ENCODE assay signal across 17 cellular contexts in genomic region chr15:88580532-88580931, GRCh38. TPM values are rescaled to one million over a fixed set of nuclear protein-coding genes. Genes with fewer than 3 reads are reported as not detected.
A peak's percentile ranks its signal among the peaks of the same experiment; 100 is the strongest.
DNase-seq lines count a peak whose midpoint lies in the region; ATAC-seq, FAIRE-seq and TF ChIP-seq lines count a peak whose summit lies in the region.
"Had no signal": no experiment of that assay in that cellular context is flagged by ENCODE, and none has a peak within 500 bp of the region (broad histone marks: within the 10 kb centered on the region; RNA-seq: fewer than 3 reads in every experiment).

No MANE protein-coding gene starts in this region.

- in situ Hi-C loops in K562 (cut with MboI) = no loop called here

- no peak for TF ChIP-seq EP300 in K562 (IDR thresholded peaks at IDR 0.05; ENCODE audit: low read length)

- H2AFZ ChIP-seq in K562 (ENCODE audit: low read depth, low read length) = no peak overlapping the region
- H2AFZ ChIP-seq: GM23248, PC-9 had no signal

- WGBS in K562 (ENCODE audit: insufficient coverage, low coverage, missing lambda C conversion rate) = 4% methylated on average over 4 of the region's 4 CpGs

- no peaks in the 10 kb centered on the region for H3K9me1 ChIP-seq in K562 (ENCODE audit: control insufficient read depth, insufficient read depth, low read length)

- H3K79me2 ChIP-seq in K562 (ENCODE audit: control insufficient read depth, insufficient read depth, low read length) = no peaks in the 10 kb centered on the region

- FAIRE-seq in K562 (lab: Jason Lieb, UNC) = no peak

- POLR2A ChIA-PET in K562 (lab: Yijun Ruan, JAX) = no interaction called here

- DNase-seq in NCI-H82 (lab: John Stamatoyannopoulos, UW) = peak; percentile 13
- no peak for DNase-seq in NCI-H82 treated with DMSO at 0.1 percent for 48 hours (lab: John Stamatoyannopoulos, UW; ENCODE audit: unreplicated experiment)
- DNase-seq in NCI-H1694 (lab: John Stamatoyannopoulos, UW) = peak; percentile 40
- no peak for DNase-seq in K562 (ENCODE audit: extremely low read depth in 1 of 4, low spot score in 3 of 4)
- peak; percentile 50 for DNase-seq in retinal pigment epithelial cell (ENCODE audit: low read depth)
- DNase-seq: COR-L47, DMS79, GM23248, Karpas-422, NCI-H1105 treated with DMSO at 0.1 percent for 48 hours, NCI-H187 treated with DMSO at 0.1 percent for 48 hours, NCI-H510A treated with DMSO at 0.1 percent for 48 hours, PC-9 had no signal

- TF ChIP-seq CTCF in K562 (IDR thresholded peaks at IDR 0.05 in 2 of 3, conservative IDR thresholded peaks at IDR 0.05 in 1 of 3; ENCODE audit: insufficient read depth in 2 of 3, low read depth in 1 of 3, low read length in 3 of 3) (no peak), retinal pigment epithelial cell (conservative IDR thresholded peaks at IDR 0.05; ENCODE audit: low read depth, low read length) (no peak)

- intact Hi-C loops in K562 (cut with micrococcal nuclease) = no loop called here

- no TSS peak for BruUV-seq in K562 (replicated peaks; lab: Mats Ljungman, UMichigan)

- TF ChIP-seq RAD21 in K562 (CRISPR knock-in tag; conservative IDR thresholded peaks at IDR 0.05 in 1 of 2, IDR thresholded peaks at IDR 0.05 in 1 of 2) = no peak

- H3K4me1 ChIP-seq in K562 (replicated peaks in 1 of 2; ENCODE audit: control insufficient read depth in 2 of 2, insufficient read depth in 2 of 2, low read length in 2 of 2) = no peaks in the 10 kb centered on the region
- H3K4me1 ChIP-seq: SJSA1 had no signal

- H4K20me1 ChIP-seq in K562 (replicated peaks; ENCODE audit: control insufficient read depth, insufficient read depth, low read length) = no peaks in the 10 kb centered on the region

- no peak overlapping the region for H3K4me2 ChIP-seq in K562 (ENCODE audit: insufficient read depth, low read length)
- H3K4me2 ChIP-seq: PC-9 had no signal

- no peaks in the 10 kb centered on the region for H3K9me3 ChIP-seq in K562 (replicated peaks; ENCODE audit: control insufficient read depth, insufficient read depth, low read depth, low read length)
- H3K9me3 ChIP-seq: SJSA1 had no signal

- no peak for ATAC-seq in K562
- ATAC-seq in GM21390 (IDR thresholded peaks at IDR 0.05; ENCODE audit: unreplicated experiment) = no peak
- ATAC-seq in GM19035 (IDR thresholded peaks at IDR 0.05; ENCODE audit: unreplicated experiment) = no peak
- ATAC-seq: HCT116 had no signal

- peaks cover 4 to 12% of the 10 kb centered on the region in 2 experiments for H3K27me3 ChIP-seq in K562 (ENCODE audit: control insufficient read depth in 2 of 2, insufficient read depth in 2 of 2, low read length in 2 of 2)

- TF ChIP-seq POLR2A in K562 (conservative IDR thresholded peaks at IDR 0.05) = no peak

- H3K36me3 ChIP-seq in K562 (ENCODE audit: control insufficient read depth, insufficient read depth, low read length) = no peaks in the 10 kb centered on the region
- H3K36me3 ChIP-seq: SJSA1 had no signal

- H3K9ac ChIP-seq in K562 (ENCODE audit: insufficient read depth in 1 of 2, low read depth in 2 of 2, low read length in 2 of 2) = no peak overlapping the region
- H3K9ac ChIP-seq: GM23248 had no signal

- H3K4me3 ChIP-seq in K562 (no peak overlapping the region), retinal pigment epithelial cell (ENCODE audit: low read length) (no peak overlapping the region)
- H3K4me3 ChIP-seq: GM23248, PC-9, SJSA1 had no signal

- CTCF ChIA-PET in K562 (lab: Yijun Ruan, JAX; ENCODE audit: low intra/inter-chr PET ratio) = no interaction called here

- no peak overlapping the region for H3K27ac ChIP-seq in K562 (ENCODE audit: extremely low read depth, low read depth, low read length)
- H3K27ac ChIP-seq: GM23248, PC-9, SJSA1 had no signal

TF ChIP-seq in K562, 482 proteins besides CTCF, POLR2A, EP300 and RAD21:
- peak in 1 of 2 experiments; percentile 19; a peak in 1 of 4 replicates for TF ChIP-seq KDM1A (IDR thresholded peaks at IDR 0.05)
- no peak for TF ChIP-seq BDP1 (IDR thresholded peaks at IDR 0.05; ENCODE audit: insufficient read depth, insufficient read length)
- TF ChIP-seq ATF7 (IDR thresholded peaks at IDR 0.05) = peak; percentile 19; the same call in 1 of the 2 replicates
- no peak for TF ChIP-seq ATF4 (CRISPR knock-in tag; IDR thresholded peaks at IDR 0.05)
- no peak for TF ChIP-seq U2AF2 (optimal IDR thresholded peaks at IDR 0.05; ENCODE audit: low read depth, low read length)
- TF ChIP-seq PRPF4 (IDR thresholded peaks at IDR 0.05; ENCODE audit: insufficient read depth, low read depth, low read length, poor library complexity, severe bottlenecking) = no peak
- peak; percentile 68 for TF ChIP-seq NFIC (IDR thresholded peaks at IDR 0.05)
- TF ChIP-seq NFE2L1 (tag; IDR thresholded peaks at IDR 0.05; ENCODE audit: borderline replicate concordance, low read depth) = no peak
- no peak for TF ChIP-seq MYBL2 (IDR thresholded peaks at IDR 0.05; ENCODE audit: low read depth)
- TF ChIP-seq MYBL2 (CRISPR knock-in tag; IDR thresholded peaks at IDR 0.05; ENCODE audit: borderline replicate concordance) = no peak
TF ChIP-seq in K562: peak in this region for 3.

RNA-seq across cellular contexts. Expression of gene DET1, which starts 34.1 kb away (rescaled TPM):
- total RNA-seq in K562 (2011; cell fraction: chromatin; rRNA removed; ENCODE audit: low replicate concordance) = 17.4 and 23.9 TPM in 2 replicates
- total RNA-seq in K562 (2011; cell fraction: nucleolus; rRNA removed) = 10.8 and 11.7 TPM in 2 replicates
- total RNA-seq in K562 (2011; cell fraction: nucleoplasm; rRNA removed) = 20.8 and 25.6 TPM in 2 replicates
- total RNA-seq in K562 (2014; rRNA removed) = 4.9 and 5.3 TPM in 2 replicates
- 5.8 and 5.9 TPM in 2 replicates for total RNA-seq in K562 (2014; rRNA removed; fragmentation: Illumina TruSeq; extraction: Trizol)
- total RNA-seq in K562 (2015; rRNA removed; fragmentation: Illumina TruSeq; extraction: Trizol) = 3.7 and 5.0 TPM in 2 replicates
- total RNA-seq in K562 (2021) = 5.6 and 6.0 TPM in 2 replicates
- 8.1 and 9.6 TPM in 2 replicates for polyA plus RNA-seq in K562 (2011; rRNA removed)
- 7.7 and 9.3 TPM in 2 replicates for polyA plus RNA-seq in K562 (2011; cell fraction: cytosol; rRNA removed)
- polyA plus RNA-seq in K562 (2011; cell fraction: nucleus; rRNA removed) = 17.0 and 18.9 TPM in 2 replicates
- polyA plus RNA-seq in K562 (2012) = 5.8 and 9.3 TPM in 2 replicates
- polyA plus RNA-seq in K562 (2014; fragmentation: Illumina TruSeq; extraction: Trizol) = 7.0 and 7.3 TPM in 2 replicates
- polyA plus RNA-seq in K562 (2014; fragmentation: Nextera tagmentation; extraction: Ambion mirVana) = 1 to 10 TPM; 4.2 to 6.1 TPM
- polyA plus RNA-seq in K562 (2014; rRNA removed) = 6.9 and 7.3 TPM in 2 replicates
- 9.2 and 12.9 TPM in 2 replicates for polyA minus RNA-seq in K562 (2011; rRNA and poly(A)+ RNA removed)
- polyA minus RNA-seq in K562 (2011; cell fraction: cytosol; rRNA and poly(A)+ RNA removed) = 2.0 and 3.0 TPM in 2 replicates
- 12.3 and 19.1 TPM in 2 replicates for polyA minus RNA-seq in K562 (2011; cell fraction: nucleus; rRNA and poly(A)+ RNA removed)

RNA-seq across cellular contexts. Expression of gene AEN, which starts 40.6 kb away (rescaled TPM):
- total RNA-seq in K562 (2011; cell fraction: chromatin; rRNA removed; ENCODE audit: low replicate concordance) = 39.3 and 74.9 TPM in 2 replicates
- total RNA-seq in K562 (2011; cell fraction: nucleolus; rRNA removed) = 60.9 and 72.5 TPM in 2 replicates
- 49.7 and 55.9 TPM in 2 replicates for total RNA-seq in K562 (2011; cell fraction: nucleoplasm; rRNA removed)
- total RNA-seq in K562 (2014; rRNA removed) = 51.0 and 56.6 TPM in 2 replicates
- total RNA-seq in K562 (2014; rRNA removed; fragmentation: Illumina TruSeq; extraction: Trizol) = 24.6 and 26.3 TPM in 2 replicates
- total RNA-seq in K562 (2015; rRNA removed; fragmentation: Illumina TruSeq; extraction: Trizol) = 40.0 and 40.9 TPM in 2 replicates
- 49.2 and 52.7 TPM in 2 replicates for total RNA-seq in K562 (2021)
- 30.8 and 32.8 TPM in 2 replicates for polyA plus RNA-seq in K562 (2011; rRNA removed)
- polyA plus RNA-seq in K562 (2011; cell fraction: cytosol; rRNA removed) = 31.2 and 50.1 TPM in 2 replicates
- 44.5 and 69.3 TPM in 2 replicates for polyA plus RNA-seq in K562 (2011; cell fraction: nucleus; rRNA removed)
- 22.0 and 27.2 TPM in 2 replicates for polyA plus RNA-seq in K562 (2012)
- polyA plus RNA-seq in K562 (2014; fragmentation: Illumina TruSeq; extraction: Trizol) = 31.6 and 35.1 TPM in 2 replicates
- 10 to 100 TPM in 1 of 2 experiments, 1 to 10 TPM in 1; 9.0 to 11.7 TPM for polyA plus RNA-seq in K562 (2014; fragmentation: Nextera tagmentation; extraction: Ambion mirVana)
- polyA plus RNA-seq in K562 (2014; rRNA removed) = 35.5 and 45.5 TPM in 2 replicates
- polyA minus RNA-seq in K562 (2011; rRNA and poly(A)+ RNA removed) = 20.7 and 30.4 TPM in 2 replicates
- 20.4 and 26.9 TPM in 2 replicates for polyA minus RNA-seq in K562 (2011; cell fraction: cytosol; rRNA and poly(A)+ RNA removed)
- 39.8 and 44.6 TPM in 2 replicates for polyA minus RNA-seq in K562 (2011; cell fraction: nucleus; rRNA and poly(A)+ RNA removed)

RNA-seq across cellular contexts. Expression of gene ISG20, which starts 58.3 kb away (rescaled TPM):
- 1.2 and 4.5 TPM in 2 replicates for total RNA-seq in K562 (2011; cell fraction: chromatin; rRNA removed; ENCODE audit: low replicate concordance)
- 2.2 and 2.7 TPM in 2 replicates for total RNA-seq in K562 (2011; cell fraction: nucleolus; rRNA removed)
- total RNA-seq in K562 (2011; cell fraction: nucleoplasm; rRNA removed) = 2.3 and 3.1 TPM in 2 replicates
- total RNA-seq in K562 (2014; rRNA removed) (1.3 and 2.4 TPM in 2 replicates), K562 (2014; rRNA removed; fragmentation: Illumina TruSeq; extraction: Trizol) (0.16 and 0.36 TPM in 2 replicates), K562 (2015; rRNA removed; fragmentation: Illumina TruSeq; extraction: Trizol) (0.65 and 1.1 TPM in 2 replicates), K562 (2021) (1.9 TPM in 2 replicates)
- polyA plus RNA-seq in K562 (2011; rRNA removed) (0.43 and 1.0 TPM in 2 replicates), K562 (2014; fragmentation: Illumina TruSeq; extraction: Trizol) (0.06 and 0.32 TPM in 2 replicates), K562 (2014; fragmentation: Nextera tagmentation; extraction: Ambion mirVana) (under 1 TPM; 0.70 to 1.00 TPM), K562 (2014; rRNA removed) (1.7 and 2.1 TPM in 2 replicates)
- polyA plus RNA-seq in K562 (2011; cell fraction: cytosol; rRNA removed) = 0.35 and 1.8 TPM in 2 replicates
- polyA plus RNA-seq in K562 (2011; cell fraction: nucleus; rRNA removed) = 0.76 and 1.9 TPM in 2 replicates
- 1.4 and 4.0 TPM in 2 replicates for polyA plus RNA-seq in K562 (2012)
- polyA minus RNA-seq in K562 (2011; rRNA and poly(A)+ RNA removed) = 0.11 and 0.30 TPM in 2 replicates
- not detected in 2 replicates for polyA minus RNA-seq in K562 (2011; cell fraction: cytosol; rRNA and poly(A)+ RNA removed)
- 0.67 and 1.5 TPM in 2 replicates for polyA minus RNA-seq in K562 (2011; cell fraction: nucleus; rRNA and poly(A)+ RNA removed)
- total RNA-seq: GM23248 had no signal

Comparison
In these comparisons a context has a peak if more than half of its experiments do, and no peak if none do; other contexts are left out.
1. DNase-seq: peak in NCI-H82 (single experiment), NCI-H1694 (single experiment) and retinal pigment epithelial cell (single experiment); none in NCI-H82 treated with DMSO at 0.1 percent for 48 hours (single experiment) and K562 (0 of 4).